In the genomic region with DNA sequence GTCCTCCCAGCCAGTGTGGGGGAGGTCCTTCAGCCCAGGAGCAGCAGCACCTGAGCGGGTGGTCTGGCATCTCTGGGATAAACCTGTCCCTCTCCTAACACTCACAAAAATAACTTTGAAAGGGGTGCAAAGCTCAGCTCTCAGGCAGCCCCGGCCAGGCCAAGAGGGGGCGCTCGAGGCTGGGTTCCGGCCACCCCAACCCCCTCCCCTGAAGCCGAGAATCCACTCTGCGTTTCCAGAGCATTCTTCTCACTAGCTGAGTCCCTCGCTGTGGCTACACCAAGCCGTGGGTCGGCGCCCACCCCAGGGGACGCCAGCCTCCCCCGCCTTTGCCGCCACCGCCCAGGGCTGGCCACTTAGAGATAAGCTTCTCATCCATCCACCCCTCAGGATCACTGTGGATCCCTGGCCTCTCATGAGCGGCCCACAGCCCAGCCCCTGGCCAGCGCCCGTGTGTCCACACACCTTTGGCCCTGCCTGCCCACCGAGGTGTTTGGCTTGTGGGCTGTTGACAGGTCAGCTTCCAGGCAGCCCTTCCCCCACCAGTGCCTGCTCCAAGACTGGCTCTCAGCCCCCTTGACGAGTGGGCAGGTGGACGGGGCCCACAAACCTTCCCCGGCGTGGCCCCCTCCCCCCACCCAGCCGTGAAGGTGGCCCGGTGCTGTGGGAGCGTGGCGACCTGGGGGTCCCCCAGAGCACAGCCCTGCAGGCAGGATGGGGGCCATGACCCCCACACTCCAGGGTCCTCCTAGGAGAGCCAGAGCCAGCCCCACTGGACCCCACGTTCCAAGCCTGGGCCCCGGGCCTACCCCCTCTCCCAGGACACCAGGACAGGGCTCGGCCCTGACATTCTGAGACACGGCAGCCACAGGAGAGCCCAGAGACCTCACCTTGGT, we compare ENCODE assay signal across 1 cellular context.
TF ChIP-seq lines count a peak whose summit lies in the region.

No MANE protein-coding gene starts in this region.

TF ChIP-seq in K562, 482 proteins besides CTCF, POLR2A, EP300 and RAD21 (continued from another document and continues in another):
- TF ChIP-seq, protein P1, sequence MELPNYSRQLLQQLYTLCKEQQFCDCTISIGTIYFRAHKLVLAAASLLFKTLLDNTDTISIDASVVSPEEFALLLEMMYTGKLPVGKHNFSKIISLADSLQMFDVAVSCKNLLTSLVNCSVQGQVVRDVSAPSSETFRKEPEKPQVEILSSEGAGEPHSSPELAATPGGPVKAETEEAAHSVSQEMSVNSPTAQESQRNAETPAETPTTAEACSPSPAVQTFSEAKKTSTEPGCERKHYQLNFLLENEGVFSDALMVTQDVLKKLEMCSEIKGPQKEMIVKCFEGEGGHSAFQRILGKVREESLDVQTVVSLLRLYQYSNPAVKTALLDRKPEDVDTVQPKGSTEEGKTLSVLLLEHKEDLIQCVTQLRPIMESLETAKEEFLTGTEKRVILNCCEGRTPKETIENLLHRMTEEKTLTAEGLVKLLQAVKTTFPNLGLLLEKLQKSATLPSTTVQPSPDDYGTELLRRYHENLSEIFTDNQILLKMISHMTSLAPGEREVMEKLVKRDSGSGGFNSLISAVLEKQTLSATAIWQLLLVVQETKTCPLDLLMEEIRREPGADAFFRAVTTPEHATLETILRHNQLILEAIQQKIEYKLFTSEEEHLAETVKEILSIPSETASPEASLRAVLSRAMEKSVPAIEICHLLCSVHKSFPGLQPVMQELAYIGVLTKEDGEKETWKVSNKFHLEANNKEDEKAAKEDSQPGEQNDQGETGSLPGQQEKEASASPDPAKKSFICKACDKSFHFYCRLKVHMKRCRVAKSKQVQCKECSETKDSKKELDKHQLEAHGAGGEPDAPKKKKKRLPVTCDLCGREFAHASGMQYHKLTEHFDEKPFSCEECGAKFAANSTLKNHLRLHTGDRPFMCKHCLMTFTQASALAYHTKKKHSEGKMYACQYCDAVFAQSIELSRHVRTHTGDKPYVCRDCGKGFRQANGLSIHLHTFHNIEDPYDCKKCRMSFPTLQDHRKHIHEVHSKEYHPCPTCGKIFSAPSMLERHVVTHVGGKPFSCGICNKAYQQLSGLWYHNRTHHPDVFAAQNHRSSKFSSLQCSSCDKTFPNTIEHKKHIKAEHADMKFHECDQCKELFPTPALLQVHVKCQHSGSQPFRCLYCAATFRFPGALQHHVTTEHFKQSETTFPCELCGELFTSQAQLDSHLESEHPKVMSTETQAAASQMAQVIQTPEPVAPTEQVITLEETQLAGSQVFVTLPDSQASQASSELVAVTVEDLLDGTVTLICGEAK (IDR thresholded peaks at IDR 0.05), result no peak
- TF ChIP-seq, protein P1 (CRISPR knock-in tag; IDR thresholded peaks at IDR 0.05), result no peak
- TF ChIP-seq ZNF174 (CRISPR knock-in tag; IDR thresholded peaks at IDR 0.05) (no peak), ZNF316 (IDR thresholded peaks at IDR 0.05) (no peak), MTA2 (IDR thresholded peaks at IDR 0.05; ENCODE audit: low read depth) (peak; percentile 66; the same call in 1 of the 2 replicates), RFX1 (IDR thresholded peaks at IDR 0.05) (no peak), SLC30A9 (CRISPR knock-in tag; IDR thresholded peaks at IDR 0.05) (no peak), MAFK (IDR thresholded peaks at IDR 0.05; ENCODE audit: low read length) (no peak), ZNF3 (CRISPR knock-in tag; IDR thresholded peaks at IDR 0.05) (no peak), ERF (CRISPR knock-in tag; IDR thresholded peaks at IDR 0.05) (no peak), CEBPG (CRISPR knock-in tag; IDR thresholded peaks at IDR 0.05) (no peak), CEBPG (tag; conservative IDR thresholded peaks at IDR 0.05 in 1 of 2, IDR thresholded peaks at IDR 0.05 in 1 of 2) (no peak), NBN (IDR thresholded peaks at IDR 0.05; ENCODE audit: low read depth) (no peak), NFIX (CRISPR knock-in tag; IDR thresholded peaks at IDR 0.05; ENCODE audit: low read depth) (no peak), TAL1 (IDR thresholded peaks at IDR 0.05) (peak; percentile 67), FOXJ3 (CRISPR knock-in tag; IDR thresholded peaks at IDR 0.05) (no peak), NONO (IDR thresholded peaks at IDR 0.05; ENCODE audit: low read depth in 2 of 2, low read length in 1 of 2) (peak in 1 of 2 experiments; percentile 52; a peak in 1 of 4 replicates), ZBED1 (IDR thresholded peaks at IDR 0.05) (no peak), TAF15 (IDR thresholded peaks at IDR 0.05; ENCODE audit: low read depth, low read length) (no peak), CHD4 (IDR thresholded peaks at IDR 0.05; ENCODE audit: insufficient read depth, insufficient replicate concordance, low read depth, low read length, poor library complexity, severe bottlenecking) (peak; percentile 52), L3MBTL2 (IDR thresholded peaks at IDR 0.05) (peak; percentile 43; the same call in 1 of the 2 replicates), POU5F1 (IDR thresholded peaks at IDR 0.05; ENCODE audit: borderline replicate concordance, low read depth, low read length, partially characterized antibody) (no peak), RB1 (IDR thresholded peaks at IDR 0.05; ENCODE audit: low read depth) (peak; percentile 69), HNRNPH1 (optimal IDR thresholded peaks at IDR 0.05; ENCODE audit: low read depth, low read length) (no peak), MCM2 (IDR thresholded peaks at IDR 0.05; ENCODE audit: low read depth) (no peak), KLF1 (tag; IDR thresholded peaks at IDR 0.05) (peak; percentile 94), HNRNPK (IDR thresholded peaks at IDR 0.05; ENCODE audit: low read depth, low read length, poor library complexity, severe bottlenecking) (no peak), ZFP36 (IDR thresholded peaks at IDR 0.05; ENCODE audit: low read depth, low read length, partially characterized antibody) (no peak), ZNF263 (CRISPR knock-in tag; IDR thresholded peaks at IDR 0.05; ENCODE audit: borderline replicate concordance) (no peak), KAT8 (IDR thresholded peaks at IDR 0.05; ENCODE audit: low read depth) (no peak), BRD4 (IDR thresholded peaks at IDR 0.05) (no peak; the same call in 1 of the 2 replicates), ZNF586 (CRISPR knock-in tag; conservative IDR thresholded peaks at IDR 0.05) (no peak), FOXJ2 (tag; IDR thresholded peaks at IDR 0.05) (no peak), MTA1 (IDR thresholded peaks at IDR 0.05; ENCODE audit: borderline replicate concordance) (peak; percentile 81), GTF2E2 (tag; IDR thresholded peaks at IDR 0.05) (no peak), ATF1 (CRISPR knock-in tag; IDR thresholded peaks at IDR 0.05) (no peak), ATF1 (tag; IDR thresholded peaks at IDR 0.05) (peak; percentile 47; the same call in 1 of the 2 replicates)
- TF ChIP-seq, protein P2, sequence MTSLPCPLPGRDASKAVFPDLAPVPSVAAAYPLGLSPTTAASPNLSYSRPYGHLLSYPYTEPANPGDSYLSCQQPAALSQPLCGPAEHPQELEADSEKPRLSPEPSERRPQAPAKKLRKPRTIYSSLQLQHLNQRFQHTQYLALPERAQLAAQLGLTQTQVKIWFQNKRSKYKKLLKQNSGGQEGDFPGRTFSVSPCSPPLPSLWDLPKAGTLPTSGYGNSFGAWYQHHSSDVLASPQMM (CRISPR knock-in tag; IDR thresholded peaks at IDR 0.05), result no peak
- TF ChIP-seq, protein P3, sequence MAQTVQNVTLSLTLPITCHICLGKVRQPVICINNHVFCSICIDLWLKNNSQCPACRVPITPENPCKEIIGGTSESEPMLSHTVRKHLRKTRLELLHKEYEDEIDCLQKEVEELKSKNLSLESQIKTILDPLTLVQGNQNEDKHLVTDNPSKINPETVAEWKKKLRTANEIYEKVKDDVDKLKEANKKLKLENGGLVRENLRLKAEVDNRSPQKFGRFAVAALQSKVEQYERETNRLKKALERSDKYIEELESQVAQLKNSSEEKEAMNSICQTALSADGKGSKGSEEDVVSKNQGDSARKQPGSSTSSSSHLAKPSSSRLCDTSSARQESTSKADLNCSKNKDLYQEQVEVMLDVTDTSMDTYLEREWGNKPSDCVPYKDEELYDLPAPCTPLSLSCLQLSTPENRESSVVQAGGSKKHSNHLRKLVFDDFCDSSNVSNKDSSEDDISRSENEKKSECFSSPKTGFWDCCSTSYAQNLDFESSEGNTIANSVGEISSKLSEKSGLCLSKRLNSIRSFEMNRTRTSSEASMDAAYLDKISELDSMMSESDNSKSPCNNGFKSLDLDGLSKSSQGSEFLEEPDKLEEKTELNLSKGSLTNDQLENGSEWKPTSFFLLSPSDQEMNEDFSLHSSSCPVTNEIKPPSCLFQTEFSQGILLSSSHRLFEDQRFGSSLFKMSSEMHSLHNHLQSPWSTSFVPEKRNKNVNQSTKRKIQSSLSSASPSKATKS (CRISPR knock-in tag; IDR thresholded peaks at IDR 0.05), result no peak
- TF ChIP-seq, protein P4, sequence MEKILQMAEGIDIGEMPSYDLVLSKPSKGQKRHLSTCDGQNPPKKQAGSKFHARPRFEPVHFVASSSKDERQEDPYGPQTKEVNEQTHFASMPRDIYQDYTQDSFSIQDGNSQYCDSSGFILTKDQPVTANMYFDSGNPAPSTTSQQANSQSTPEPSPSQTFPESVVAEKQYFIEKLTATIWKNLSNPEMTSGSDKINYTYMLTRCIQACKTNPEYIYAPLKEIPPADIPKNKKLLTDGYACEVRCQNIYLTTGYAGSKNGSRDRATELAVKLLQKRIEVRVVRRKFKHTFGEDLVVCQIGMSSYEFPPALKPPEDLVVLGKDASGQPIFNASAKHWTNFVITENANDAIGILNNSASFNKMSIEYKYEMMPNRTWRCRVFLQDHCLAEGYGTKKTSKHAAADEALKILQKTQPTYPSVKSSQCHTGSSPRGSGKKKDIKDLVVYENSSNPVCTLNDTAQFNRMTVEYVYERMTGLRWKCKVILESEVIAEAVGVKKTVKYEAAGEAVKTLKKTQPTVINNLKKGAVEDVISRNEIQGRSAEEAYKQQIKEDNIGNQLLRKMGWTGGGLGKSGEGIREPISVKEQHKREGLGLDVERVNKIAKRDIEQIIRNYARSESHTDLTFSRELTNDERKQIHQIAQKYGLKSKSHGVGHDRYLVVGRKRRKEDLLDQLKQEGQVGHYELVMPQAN (IDR thresholded peaks at IDR 0.05; ENCODE audit: borderline replicate concordance), result no peak
- TF ChIP-seq, protein P5, sequence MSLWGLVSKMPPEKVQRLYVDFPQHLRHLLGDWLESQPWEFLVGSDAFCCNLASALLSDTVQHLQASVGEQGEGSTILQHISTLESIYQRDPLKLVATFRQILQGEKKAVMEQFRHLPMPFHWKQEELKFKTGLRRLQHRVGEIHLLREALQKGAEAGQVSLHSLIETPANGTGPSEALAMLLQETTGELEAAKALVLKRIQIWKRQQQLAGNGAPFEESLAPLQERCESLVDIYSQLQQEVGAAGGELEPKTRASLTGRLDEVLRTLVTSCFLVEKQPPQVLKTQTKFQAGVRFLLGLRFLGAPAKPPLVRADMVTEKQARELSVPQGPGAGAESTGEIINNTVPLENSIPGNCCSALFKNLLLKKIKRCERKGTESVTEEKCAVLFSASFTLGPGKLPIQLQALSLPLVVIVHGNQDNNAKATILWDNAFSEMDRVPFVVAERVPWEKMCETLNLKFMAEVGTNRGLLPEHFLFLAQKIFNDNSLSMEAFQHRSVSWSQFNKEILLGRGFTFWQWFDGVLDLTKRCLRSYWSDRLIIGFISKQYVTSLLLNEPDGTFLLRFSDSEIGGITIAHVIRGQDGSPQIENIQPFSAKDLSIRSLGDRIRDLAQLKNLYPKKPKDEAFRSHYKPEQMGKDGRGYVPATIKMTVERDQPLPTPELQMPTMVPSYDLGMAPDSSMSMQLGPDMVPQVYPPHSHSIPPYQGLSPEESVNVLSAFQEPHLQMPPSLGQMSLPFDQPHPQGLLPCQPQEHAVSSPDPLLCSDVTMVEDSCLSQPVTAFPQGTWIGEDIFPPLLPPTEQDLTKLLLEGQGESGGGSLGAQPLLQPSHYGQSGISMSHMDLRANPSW (CRISPR knock-in tag; IDR thresholded peaks at IDR 0.05), result no peak
- TF ChIP-seq, protein P6, sequence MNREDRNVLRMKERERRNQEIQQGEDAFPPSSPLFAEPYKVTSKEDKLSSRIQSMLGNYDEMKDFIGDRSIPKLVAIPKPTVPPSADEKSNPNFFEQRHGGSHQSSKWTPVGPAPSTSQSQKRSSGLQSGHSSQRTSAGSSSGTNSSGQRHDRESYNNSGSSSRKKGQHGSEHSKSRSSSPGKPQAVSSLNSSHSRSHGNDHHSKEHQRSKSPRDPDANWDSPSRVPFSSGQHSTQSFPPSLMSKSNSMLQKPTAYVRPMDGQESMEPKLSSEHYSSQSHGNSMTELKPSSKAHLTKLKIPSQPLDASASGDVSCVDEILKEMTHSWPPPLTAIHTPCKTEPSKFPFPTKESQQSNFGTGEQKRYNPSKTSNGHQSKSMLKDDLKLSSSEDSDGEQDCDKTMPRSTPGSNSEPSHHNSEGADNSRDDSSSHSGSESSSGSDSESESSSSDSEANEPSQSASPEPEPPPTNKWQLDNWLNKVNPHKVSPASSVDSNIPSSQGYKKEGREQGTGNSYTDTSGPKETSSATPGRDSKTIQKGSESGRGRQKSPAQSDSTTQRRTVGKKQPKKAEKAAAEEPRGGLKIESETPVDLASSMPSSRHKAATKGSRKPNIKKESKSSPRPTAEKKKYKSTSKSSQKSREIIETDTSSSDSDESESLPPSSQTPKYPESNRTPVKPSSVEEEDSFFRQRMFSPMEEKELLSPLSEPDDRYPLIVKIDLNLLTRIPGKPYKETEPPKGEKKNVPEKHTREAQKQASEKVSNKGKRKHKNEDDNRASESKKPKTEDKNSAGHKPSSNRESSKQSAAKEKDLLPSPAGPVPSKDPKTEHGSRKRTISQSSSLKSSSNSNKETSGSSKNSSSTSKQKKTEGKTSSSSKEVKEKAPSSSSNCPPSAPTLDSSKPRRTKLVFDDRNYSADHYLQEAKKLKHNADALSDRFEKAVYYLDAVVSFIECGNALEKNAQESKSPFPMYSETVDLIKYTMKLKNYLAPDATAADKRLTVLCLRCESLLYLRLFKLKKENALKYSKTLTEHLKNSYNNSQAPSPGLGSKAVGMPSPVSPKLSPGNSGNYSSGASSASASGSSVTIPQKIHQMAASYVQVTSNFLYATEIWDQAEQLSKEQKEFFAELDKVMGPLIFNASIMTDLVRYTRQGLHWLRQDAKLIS (CRISPR knock-in tag; IDR thresholded peaks at IDR 0.05), result no peak; the same call in 1 of the 2 replicates
